ENCODE assay signal across 14 cellular contexts in genomic region chr11:121533556-121534050, GRCh38.
DNase-seq lines count a peak whose midpoint lies in the region; FAIRE-seq lines count a peak whose summit lies in the region.
"Had no signal": no experiment of that assay in that cellular context is flagged by ENCODE, and none has a peak within 500 bp of the region (broad histone marks: within the 10 kb centered on the region; RNA-seq: fewer than 3 reads in every experiment).

No MANE protein-coding gene starts in this region.

- FAIRE-seq in GM19239 (lab: Jason Lieb, UNC) = peak; percentile 68
- FAIRE-seq: bronchial epithelial cell had no signal

- intact Hi-C loops in activated T-helper 1 cell treated with anti-CD3 and anti-CD28 coated beads, Interleukin-12 subunit alpha, Interleukin-12 subunit beta, Interleukin-2, Interleukin-4 antibody, amounts not matched to agents 30 ng/mL and 10 ng/mL and 1 ng/mL, durations not matched to agents 14 hours and 24 hours and 36 hours (cut with micrococcal nuclease) = loop anchor here (5.0 kb wide), 1 partner anchor 51 kb away; no protein-coding TSS in a partner anchor

- DNase-seq in NCI-H2107 treated with DMSO at 0.1 percent for 48 hours (lab: John Stamatoyannopoulos, UW; ENCODE audit: unreplicated experiment) (peak; percentile 54), NCI-H2107 (lab: John Stamatoyannopoulos, UW) (no peak), GM19239 (ENCODE audit: insufficient read length, low spot score) (no peak), middle frontal gyrus (ENCODE audit: extremely low spot score, low spot score) (peak; percentile 40), SW480 (ENCODE audit: low spot score) (no peak), medulla oblongata (ENCODE audit: extremely low spot score) (no peak), EL (no peak)
- DNase-seq in activated T-helper 1 cell treated with anti-CD3 and anti-CD28 coated beads, Interleukin-12 subunit alpha, Interleukin-12 subunit beta, Interleukin-2, Interleukin-4 antibody, amounts not matched to agents 30 ng/mL and 10 ng/mL and 1 ng/mL, durations not matched to agents 14 hours and 24 hours and 36 hours (ENCODE audit: low spot score) = no peak
- DNase-seq: activated CD4-positive, alpha-beta memory T cell treated with anti-CD3 and anti-CD28 coated beads, Interleukin-2, amount 10 ng/mL, durations not matched to agents 7 days and 5 days; activated gamma-delta T cell; COR-L47; retina had no signal

- H3K4me3 Mint-ChIP-seq in activated T-helper 1 cell treated with anti-CD3 and anti-CD28 coated beads, Interleukin-12 subunit alpha, Interleukin-12 subunit beta, Interleukin-2, Interleukin-4 antibody, amounts not matched to agents 30 ng/mL and 10 ng/mL and 1 ng/mL, durations not matched to agents 14 hours and 24 hours and 36 hours = no peak overlapping the region
- H3K4me3 Mint-ChIP-seq: activated CD4-positive, alpha-beta memory T cell treated with anti-CD3 and anti-CD28 coated beads, Interleukin-2, amount 10 ng/mL, durations not matched to agents 7 days and 5 days; neural progenitor cell had no signal

- H3K36me3 Mint-ChIP-seq in activated T-helper 1 cell treated with anti-CD3 and anti-CD28 coated beads, Interleukin-12 subunit alpha, Interleukin-12 subunit beta, Interleukin-2, Interleukin-4 antibody, amounts not matched to agents 30 ng/mL and 10 ng/mL and 1 ng/mL, durations not matched to agents 14 hours and 24 hours and 36 hours (ENCODE audit: low read depth) = peaks cover 42% of the 10 kb centered on the region

- peaks cover 16% of the 10 kb centered on the region for H3K9me3 Mint-ChIP-seq in activated T-helper 1 cell treated with anti-CD3 and anti-CD28 coated beads, Interleukin-12 subunit alpha, Interleukin-12 subunit beta, Interleukin-2, Interleukin-4 antibody, amounts not matched to agents 30 ng/mL and 10 ng/mL and 1 ng/mL, durations not matched to agents 14 hours and 24 hours and 36 hours

- H3K27ac Mint-ChIP-seq in activated T-helper 1 cell treated with anti-CD3 and anti-CD28 coated beads, Interleukin-12 subunit alpha, Interleukin-12 subunit beta, Interleukin-2, Interleukin-4 antibody, amounts not matched to agents 30 ng/mL and 10 ng/mL and 1 ng/mL, durations not matched to agents 14 hours and 24 hours and 36 hours = peak overlapping the region; percentile 18
- H3K27ac Mint-ChIP-seq: activated CD4-positive, alpha-beta memory T cell treated with anti-CD3 and anti-CD28 coated beads, Interleukin-2, amount 10 ng/mL, durations not matched to agents 7 days and 5 days had no signal

- H3K27me3 Mint-ChIP-seq in activated T-helper 1 cell treated with anti-CD3 and anti-CD28 coated beads, Interleukin-12 subunit alpha, Interleukin-12 subunit beta, Interleukin-2, Interleukin-4 antibody, amounts not matched to agents 30 ng/mL and 10 ng/mL and 1 ng/mL, durations not matched to agents 14 hours and 24 hours and 36 hours (ENCODE audit: insufficient read depth) = no peaks in the 10 kb centered on the region
- H3K27me3 Mint-ChIP-seq: activated CD4-positive, alpha-beta memory T cell treated with anti-CD3 and anti-CD28 coated beads, Interleukin-2, amount 10 ng/mL, durations not matched to agents 7 days and 5 days had no signal

- H3K4me1 Mint-ChIP-seq in activated T-helper 1 cell treated with anti-CD3 and anti-CD28 coated beads, Interleukin-12 subunit alpha, Interleukin-12 subunit beta, Interleukin-2, Interleukin-4 antibody, amounts not matched to agents 30 ng/mL and 10 ng/mL and 1 ng/mL, durations not matched to agents 14 hours and 24 hours and 36 hours (ENCODE audit: low read depth) = peaks cover 16% of the 10 kb centered on the region

Comparison
In these comparisons a context has a peak if more than half of its experiments do, and no peak if none do; other contexts are left out.
1. DNase-seq: peak in NCI-H2107 treated with DMSO at 0.1 percent for 48 hours (single experiment) and middle frontal gyrus (single experiment); none in NCI-H2107 (single experiment), GM19239 (single experiment), activated T-helper 1 cell treated with anti-CD3 and anti-CD28 coated beads, Interleukin-12 subunit alpha, Interleukin-12 subunit beta, Interleukin-2, Interleukin-4 antibody, amounts not matched to agents 30 ng/mL and 10 ng/mL and 1 ng/mL, durations not matched to agents 14 hours and 24 hours and 36 hours (single experiment), SW480 (single experiment), medulla oblongata (single experiment) and EL (single experiment).